ENCODE assay signal across 8 cellular contexts in the genomic region with DNA sequence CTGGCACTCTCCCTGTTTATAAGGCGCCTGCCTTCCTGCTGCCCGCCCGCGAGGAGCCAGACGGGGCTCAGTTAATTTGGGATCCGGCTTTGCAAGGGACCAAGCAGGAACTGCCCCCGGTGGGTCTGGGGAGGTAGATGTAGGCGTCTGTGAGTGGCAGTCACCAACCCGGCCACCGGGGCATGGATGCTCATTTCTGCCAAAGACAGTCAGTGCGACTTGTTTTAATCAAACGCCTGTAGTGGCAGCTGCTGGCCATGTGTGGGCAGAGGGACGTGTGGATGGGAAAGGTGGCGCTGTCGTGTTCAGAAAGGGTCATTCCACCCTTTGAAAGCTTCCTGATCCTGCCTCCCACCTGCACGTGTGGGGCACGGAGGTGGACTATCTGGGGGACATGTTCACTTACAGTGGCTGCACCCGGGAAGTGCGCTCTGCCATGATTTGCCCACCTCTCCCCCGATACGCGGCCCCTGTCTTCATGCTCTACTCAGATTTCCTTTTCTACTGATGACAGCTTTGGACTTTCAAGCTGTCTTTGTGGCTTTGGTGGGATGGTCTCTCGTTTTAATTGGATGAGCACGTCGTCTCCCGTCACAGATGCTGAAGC.
DNase-seq lines count a peak whose midpoint lies in the region; ATAC-seq and TF ChIP-seq lines count a peak whose summit lies in the region.

No MANE protein-coding gene starts in this region.

- no peaks in the 10 kb centered on the region for H3K36me3 Mint-ChIP-seq in osteocyte (ENCODE audit: unreplicated experiment)

- BruUV-seq in OCI-LY7 (replicated peaks; lab: Mats Ljungman, UMichigan), result no TSS peak

- CTCF ChIA-PET in OCI-LY7 (lab: Charles Lee; ENCODE audit: unreplicated experiment), result no interaction called here

- H3K4me3 Mint-ChIP-seq in osteocyte (ENCODE audit: unreplicated experiment), result peak overlapping the region; percentile 71

- intact Hi-C loops in OCI-LY7 (cut with micrococcal nuclease; ENCODE audit: unreplicated experiment), result no loop called here

- H3K27me3 ChIP-seq in effector memory CD4-positive, alpha-beta T cell (replicated peaks; ENCODE audit: control insufficient read depth, insufficient read depth, low read length, poor library complexity, severe bottlenecking), result peaks cover 6% of the 10 kb centered on the region

- H4K20me1 ChIP-seq in OCI-LY7 (ENCODE audit: insufficient read depth, low read length), result no peaks in the 10 kb centered on the region

- no peak overlapping the region for H3K27ac ChIP-seq in OCI-LY7 (ENCODE audit: low read depth, low read length, poor library complexity, severe bottlenecking)
- no peak overlapping the region for H3K27ac ChIP-seq in effector memory CD4-positive, alpha-beta T cell (ENCODE audit: insufficient read depth, low read length, poor library complexity, severe bottlenecking)

- H3K79me2 ChIP-seq in OCI-LY7 (ENCODE audit: insufficient read depth, low read depth, low read length), result no peaks in the 10 kb centered on the region

- H3K9me3 Mint-ChIP-seq in osteocyte (ENCODE audit: unreplicated experiment), result no peaks in the 10 kb centered on the region

- DNase-seq in NCI-H146 (lab: John Stamatoyannopoulos, UW) (peak; percentile 12), NCI-H146 treated with DMSO at 0.1 percent for 48 hours (lab: John Stamatoyannopoulos, UW; ENCODE audit: unreplicated experiment) (no peak), OCI-LY7 (ENCODE audit: low spot score) (no peak), epidermal melanocyte (ENCODE audit: insufficient read length, low spot score) (peak; percentile 69), osteocyte (ENCODE audit: extremely low spot score, unreplicated experiment) (no peak)
- no peak for DNase-seq in effector memory CD4-positive, alpha-beta T cell
- DNase-seq in activated naive CD4-positive, alpha-beta T cell treated with Interleukin-2 at 50 U/mL for 16 hours, result no peak

- no peak overlapping the region for H3K4me3 ChIP-seq in OCI-LY7 (ENCODE audit: low read depth, low read length, poor library complexity, severe bottlenecking)
- no peak overlapping the region for H3K4me3 ChIP-seq in effector memory CD4-positive, alpha-beta T cell (ENCODE audit: insufficient read depth, low read depth, low read length, poor library complexity, severe bottlenecking)

- H3K9me3 ChIP-seq in OCI-LY7 (ENCODE audit: low read length), result no peaks in the 10 kb centered on the region
- H3K9me3 ChIP-seq in effector memory CD4-positive, alpha-beta T cell (ENCODE audit: control insufficient read depth, low read length), result no peaks in the 10 kb centered on the region

- peaks cover 55% of the 10 kb centered on the region for H3K4me1 Mint-ChIP-seq in osteocyte (ENCODE audit: unreplicated experiment)

- peak overlapping the region; percentile 27 for H3K27ac Mint-ChIP-seq in osteocyte (ENCODE audit: unreplicated experiment)

- H3K36me3 ChIP-seq in OCI-LY7 (ENCODE audit: insufficient read depth, low read length), result no peaks in the 10 kb centered on the region
- no peaks in the 10 kb centered on the region for H3K36me3 ChIP-seq in effector memory CD4-positive, alpha-beta T cell (ENCODE audit: control insufficient read depth, insufficient read depth, low read length)

- POLR2A ChIA-PET in OCI-LY7 (lab: Charles Lee), result interaction anchor here (0.6 kb wide), 2 partner anchors 58 to 333 kb away, joined by 3 read pairs; no protein-coding TSS in a partner anchor

- H3K27me3 Mint-ChIP-seq in osteocyte (ENCODE audit: unreplicated experiment), result no peaks in the 10 kb centered on the region

- ATAC-seq in HG03196 (IDR thresholded peaks at IDR 0.05; ENCODE audit: unreplicated experiment), result no peak

- H3K9me2 ChIP-seq in OCI-LY7 (ENCODE audit: insufficient read depth, low read length), result no peaks in the 10 kb centered on the region

- TF ChIP-seq CTCF in OCI-LY7 (conservative IDR thresholded peaks at IDR 0.05; ENCODE audit: low read length) (peak; percentile 37; the same call in 1 of the 2 replicates), osteocyte (IDR thresholded peaks at IDR 0.05) (peak; percentile 51)

- no peak overlapping the region for H3K4me2 ChIP-seq in OCI-LY7 (ENCODE audit: low read length)

- no peak overlapping the region for H2AFZ ChIP-seq in OCI-LY7 (ENCODE audit: low read length)

- no peaks in the 10 kb centered on the region for H3K4me1 ChIP-seq in OCI-LY7 (ENCODE audit: insufficient read depth, low read length, poor library complexity, severe bottlenecking)
- no peaks in the 10 kb centered on the region for H3K4me1 ChIP-seq in effector memory CD4-positive, alpha-beta T cell (ENCODE audit: control insufficient read depth, insufficient read depth, low read length, poor library complexity, severe bottlenecking)

Comparison
In these comparisons a context has a peak if more than half of its experiments do, and no peak if none do; other contexts are left out.
1. DNase-seq: peak in NCI-H146 (single experiment) and epidermal melanocyte (single experiment); none in NCI-H146 treated with DMSO at 0.1 percent for 48 hours (single experiment), OCI-LY7 (single experiment), osteocyte (single experiment), effector memory CD4-positive, alpha-beta T cell (0 of 3) and activated naive CD4-positive, alpha-beta T cell treated with Interleukin-2 at 50 U/mL for 16 hours (single experiment).